15 cellular contexts compared by ENCODE assay signal in the genomic region with DNA sequence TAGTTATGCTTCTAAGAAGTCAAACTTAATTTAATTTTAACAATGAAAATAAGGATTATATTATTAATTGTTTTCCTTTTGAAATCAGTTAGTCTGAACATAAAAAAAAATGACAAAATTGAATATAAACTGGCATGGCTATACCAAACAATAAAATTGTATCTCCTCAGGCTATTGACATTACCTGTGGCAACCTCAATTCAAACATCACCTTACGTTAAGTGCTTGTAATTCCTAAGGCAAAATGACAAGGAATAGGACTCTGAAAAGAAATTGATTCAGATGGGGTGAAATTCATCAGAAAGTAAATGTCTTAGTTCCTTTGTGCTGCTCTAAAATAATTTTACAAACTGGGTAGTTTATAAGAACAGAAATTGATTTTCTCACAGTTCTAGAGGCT.
DNase-seq lines count a peak whose midpoint lies in the region; ATAC-seq and TF ChIP-seq lines count a peak whose summit lies in the region.
"Had no signal": no experiment of that assay in that cellular context is flagged by ENCODE, and none has a peak within 500 bp of the region (broad histone marks: within the 10 kb centered on the region; RNA-seq: fewer than 3 reads in every experiment).

No MANE protein-coding gene starts in this region.

- H4K91ac ChIP-seq in IMR-90 (ENCODE audit: insufficient read depth, low read depth, low read length), result no peak overlapping the region; the same call in 1 of the 2 replicates

- no peaks in the 10 kb centered on the region for H3K4me1 Mint-ChIP-seq in MCF 10A (ENCODE audit: insufficient read depth, unreplicated experiment)
- peaks cover 14% of the 10 kb centered on the region for H3K4me1 Mint-ChIP-seq in osteocyte (ENCODE audit: unreplicated experiment)
- H3K4me1 Mint-ChIP-seq: CD8-positive, alpha-beta memory T cell had no signal

- H3K27ac Mint-ChIP-seq in MCF 10A (ENCODE audit: low read depth, unreplicated experiment) (peak overlapping the region; percentile 72), osteocyte (ENCODE audit: unreplicated experiment) (peak overlapping the region; percentile 60)
- H3K27ac Mint-ChIP-seq: CD8-positive, alpha-beta memory T cell had no signal

- intact Hi-C loops in MCF 10A (cut with micrococcal nuclease) (loop anchor here (5.0 kb wide), 1 partner anchor 88 kb away; a partner anchor contains a TSS), breast epithelium (cut with DNase I; ENCODE audit: low total_unique reads) (no loop called here), IMR-90 (cut with micrococcal nuclease) (no loop called here), PC-3 (cut with micrococcal nuclease) (loop anchor here (1.0 to 5.0 kb wide), 4 partner anchors 16 to 207 kb away; a partner anchor contains a TSS)

- H3K27me3 Mint-ChIP-seq in MCF 10A (ENCODE audit: insufficient read depth, unreplicated experiment) (no peaks in the 10 kb centered on the region), osteocyte (ENCODE audit: unreplicated experiment) (no peaks in the 10 kb centered on the region)
- H3K27me3 Mint-ChIP-seq: CD8-positive, alpha-beta memory T cell had no signal

- H2BK15ac ChIP-seq in IMR-90 (ENCODE audit: low read depth, low read length), result no peak overlapping the region

- peak overlapping the region in 1 of 2 experiments; percentile 69; a peak in 1 of 4 replicates for H4K8ac ChIP-seq in IMR-90 (ENCODE audit: low read depth in 2 of 2, low read length in 2 of 2)

- H3K79me2 ChIP-seq in PC-3 (ENCODE audit: low read length), result no peaks in the 10 kb centered on the region

- H3K4me3 ChIP-seq in breast epithelium, result no peak overlapping the region
- H3K4me3 ChIP-seq in IMR-90 (ENCODE audit: insufficient read depth, low read depth, low read length), result no peak overlapping the region
- H3K4me3 ChIP-seq in PC-3 (ENCODE audit: low read length), result peak overlapping the region; percentile 9; the same call in 1 of the 2 replicates
- H3K4me3 ChIP-seq: GM23248, HAP-1, K562 had no signal

- no peak overlapping the region for H2BK5ac ChIP-seq in IMR-90 (ENCODE audit: low read depth, low read length, poor library complexity, severe bottlenecking)

- no peak overlapping the region for H3K23ac ChIP-seq in IMR-90 (ENCODE audit: low read depth, low read length)

- no peaks in the 10 kb centered on the region for H3K36me3 Mint-ChIP-seq in MCF 10A (ENCODE audit: insufficient read depth, unreplicated experiment)
- no peaks in the 10 kb centered on the region for H3K36me3 Mint-ChIP-seq in osteocyte (ENCODE audit: unreplicated experiment)
- H3K36me3 Mint-ChIP-seq: CD8-positive, alpha-beta memory T cell had no signal

- no peaks in the 10 kb centered on the region for H3K36me3 ChIP-seq in breast epithelium
- H3K36me3 ChIP-seq in IMR-90 (ENCODE audit: control insufficient read depth, insufficient read depth, low read length), result no peaks in the 10 kb centered on the region
- H3K36me3 ChIP-seq in PC-3 (ENCODE audit: low read depth, low read length), result no peaks in the 10 kb centered on the region
- H3K36me3 ChIP-seq: HAP-1 had no signal

- H3K56ac ChIP-seq in IMR-90 (ENCODE audit: extremely low read depth, insufficient read depth, low read length), result no peak overlapping the region

- in situ Hi-C loops in IMR-90 (cut with MboI; ENCODE audit: low sequenced_read_pairs), result no loop called here

- BruUV-seq in MCF 10A (replicated peaks; lab: Mats Ljungman, UMichigan), result no TSS peak
- BruUV-seq in IMR-90 (replicated peaks; lab: Mats Ljungman, UMichigan), result no TSS peak
- BruUV-seq in PC-3 (replicated peaks; lab: Mats Ljungman, UMichigan), result TSS peak; percentile 35

- peak overlapping the region; percentile 81; the same call in 1 of the 2 replicates for H3K14ac ChIP-seq in IMR-90 (replicated peaks; ENCODE audit: low read depth, low read length)

- peak overlapping the region; percentile 17 for H2BK120ac ChIP-seq in IMR-90 (ENCODE audit: low read depth, low read length)

- H3K4me3 Mint-ChIP-seq in MCF 10A (ENCODE audit: unreplicated experiment) (no peak overlapping the region), osteocyte (ENCODE audit: unreplicated experiment) (no peak overlapping the region)
- H3K4me3 Mint-ChIP-seq: CD8-positive, alpha-beta memory T cell had no signal

- H3K9me2 ChIP-seq in PC-3 (replicated peaks; ENCODE audit: low read length), result no peaks in the 10 kb centered on the region

- H3K27ac ChIP-seq in breast epithelium (no peak overlapping the region), IMR-90 (ENCODE audit: insufficient read depth, low read length) (no peak overlapping the region), PC-3 (ENCODE audit: low read length) (peak overlapping the region; percentile 41; the same call in 1 of the 2 replicates)
- H3K27ac ChIP-seq: GM23248, HL-60 had no signal

- H3K27me3 ChIP-seq in breast epithelium (no peaks in the 10 kb centered on the region), IMR-90 (ENCODE audit: control insufficient read depth, insufficient read depth, low read length) (no peaks in the 10 kb centered on the region), PC-3 (ENCODE audit: low read length) (no peaks in the 10 kb centered on the region)

- no CpG with 5 or more reads among the region's 1 CpG for WGBS in IMR-90 (ENCODE audit: extremely low coverage in 2 of 2, insufficient read length in 1 of 2), 2 experiments

- H2AK5ac ChIP-seq in IMR-90 (ENCODE audit: low read depth, low read length), result no peak overlapping the region

- no peak for TF ChIP-seq CTCF in MCF 10A (IDR thresholded peaks at IDR 0.05; ENCODE audit: unreplicated experiment)
- no peak for TF ChIP-seq CTCF in breast epithelium (IDR thresholded peaks at IDR 0.05)
- no peak for TF ChIP-seq CTCF in IMR-90 (conservative IDR thresholded peaks at IDR 0.05; ENCODE audit: low read depth, low read length)
- TF ChIP-seq CTCF in PC-3 (conservative IDR thresholded peaks at IDR 0.05; ENCODE audit: low read depth, low read length), result no peak
- no peak for TF ChIP-seq CTCF in osteocyte (IDR thresholded peaks at IDR 0.05)

- TF ChIP-seq RAD21 in IMR-90 (IDR thresholded peaks at IDR 0.05; ENCODE audit: low read length), result no peak

- no peak for TF ChIP-seq POLR2A in breast epithelium (IDR thresholded peaks at IDR 0.05)
- no peak for TF ChIP-seq POLR2A in IMR-90 (IDR thresholded peaks at IDR 0.05; ENCODE audit: low read depth, low read length)

- no peaks in the 10 kb centered on the region for H3F3A ChIP-seq in PC-3 (ENCODE audit: low read length, unreplicated experiment)

- H3K4me1 ChIP-seq in breast epithelium, result no peaks in the 10 kb centered on the region
- no peaks in the 10 kb centered on the region for H3K4me1 ChIP-seq in IMR-90 (ENCODE audit: control insufficient read depth, insufficient read depth, low read length)
- H3K4me1 ChIP-seq in PC-3 (ENCODE audit: insufficient read depth, low read length), result peaks cover 14% of the 10 kb centered on the region
- H3K4me1 ChIP-seq: HAP-1 had no signal

- H2BK20ac ChIP-seq in IMR-90 (ENCODE audit: low read depth, low read length), result no peak overlapping the region; the same call in 1 of the 2 replicates

- H4K20me1 ChIP-seq in IMR-90 (ENCODE audit: insufficient read depth, low read length), result no peaks in the 10 kb centered on the region
- no peaks in the 10 kb centered on the region for H4K20me1 ChIP-seq in PC-3 (ENCODE audit: low read length)

- H3K4me2 ChIP-seq in IMR-90 (ENCODE audit: low read depth, low read length), result no peak overlapping the region
- H3K4me2 ChIP-seq in PC-3 (ENCODE audit: low read length), result peak overlapping the region; percentile 69; the same call in 1 of the 2 replicates

- H3K18ac ChIP-seq in IMR-90 (ENCODE audit: low read depth, low read length), result no peak overlapping the region

- H3K9me3 ChIP-seq in breast epithelium (no peaks in the 10 kb centered on the region), IMR-90 (ENCODE audit: control insufficient read depth, insufficient read depth, low read length) (no peaks in the 10 kb centered on the region), PC-3 (ENCODE audit: low read length) (no peaks in the 10 kb centered on the region)
- H3K9me3 ChIP-seq: HAP-1 had no signal

- ATAC-seq in IMR-90 (ENCODE audit: low read depth) (no peak), PC-3 (peak; percentile 63), HG03442 (IDR thresholded peaks at IDR 0.05; ENCODE audit: unreplicated experiment) (no peak)
- ATAC-seq: K562 had no signal

- POLR2A ChIA-PET in MCF 10A (lab: Yijun Ruan, JAX), result interaction anchor here (1.0 to 1.3 kb wide), 2 partner anchors 12 to 116 kb away, joined by 3 read pairs; no protein-coding TSS in a partner anchor
- POLR2A ChIA-PET in IMR-90 (lab: Charles Lee; ENCODE audit: unreplicated experiment), result no interaction called here
- POLR2A ChIA-PET in PC-3 (lab: Charles Lee; ENCODE audit: unreplicated experiment), result no interaction called here

- H3K79me1 ChIP-seq in IMR-90 (ENCODE audit: low read depth in 1 of 2, low read length in 2 of 2), result no peaks in the 10 kb centered on the region

- no peaks in the 10 kb centered on the region for H3K9me1 ChIP-seq in IMR-90 (ENCODE audit: insufficient read depth, low read length)

- H2AFZ ChIP-seq in IMR-90 (replicated peaks; ENCODE audit: low read length, poor library complexity) (no peak overlapping the region), PC-3 (ENCODE audit: low read length) (peak overlapping the region; percentile 39; the same call in 1 of the 2 replicates)
- H2AFZ ChIP-seq: GM23248 had no signal

- H3K9me3 Mint-ChIP-seq in MCF 10A (ENCODE audit: unreplicated experiment) (peaks cover 5% of the 10 kb centered on the region), osteocyte (ENCODE audit: unreplicated experiment) (no peaks in the 10 kb centered on the region)

- H2AK9ac ChIP-seq in IMR-90 (replicated peaks; ENCODE audit: low read depth, low read length, poor library complexity), result no peak overlapping the region

- H3K4ac ChIP-seq in IMR-90 (ENCODE audit: low read depth, low read length), result 0 out of 2 replicates have a peak overlapping the region, but pooled peaks have one; percentile 9

- dilution Hi-C loops in IMR-90 (cut with HindIII; ENCODE audit: low sequenced_read_pairs, unreplicated experiment), result no loop called here

- no peak overlapping the region for H4K5ac ChIP-seq in IMR-90 (ENCODE audit: low read depth, low read length)

- DNase-seq in MCF 10A (ENCODE audit: unreplicated experiment) (no peak), breast epithelium (ENCODE audit: low spot score in 2 of 2) (no peak), IMR-90 (no peak), PC-3 (peak; percentile 57), osteocyte (ENCODE audit: extremely low spot score, unreplicated experiment) (no peak), COLO668 (lab: John Stamatoyannopoulos, UW; ENCODE audit: unreplicated experiment) (no peak), epidermal melanocyte (ENCODE audit: insufficient read length, low spot score) (no peak)
- DNase-seq: Calu3; CD8-positive, alpha-beta memory T cell; DMS 273 treated with DMSO at 0.1 percent for 48 hours; GM23248 had no signal

- H3K9ac ChIP-seq in IMR-90 (ENCODE audit: low read depth, low read length), result no peak overlapping the region
- H3K9ac ChIP-seq in PC-3 (ENCODE audit: low read length), result no peak overlapping the region
- H3K9ac ChIP-seq: GM23248 had no signal

- CTCF ChIA-PET in MCF 10A (lab: Yijun Ruan, JAX), result interaction anchor here (0.6 kb wide), 1 partner anchor 90 kb away, joined by 5 read pairs; a partner anchor contains a TSS
- CTCF ChIA-PET in IMR-90 (lab: Yijun Ruan, JAX), result interaction anchor here (0.6 to 0.7 kb wide), 2 partner anchors 155 to 850 kb away, joined by 3 to 4 read pairs; no protein-coding TSS in a partner anchor
- CTCF ChIA-PET in PC-3 (lab: Charles Lee), result no interaction called here

TF ChIP-seq in IMR-90, 13 proteins besides CTCF, POLR2A, EP300 and RAD21 (continues in another document):
- no peak for TF ChIP-seq MXI1 (IDR thresholded peaks at IDR 0.05; ENCODE audit: borderline replicate concordance, low read depth, low read length)

Comparison
In these comparisons a context has a peak if more than half of its experiments do, and no peak if none do; other contexts are left out.
1. intact Hi-C loops: an anchor here in MCF 10A (5.0 kb wide) and PC-3 (1.0 to 5.0 kb wide); none called in breast epithelium and IMR-90.